Comparison of ENCODE assay signal across 22 cellular contexts in genomic region chr1:56125316-56125715, GRCh38.
"Had no signal": no experiment of that assay in that cellular context is flagged by ENCODE, and none has a peak within 500 bp of the region (broad histone marks: within the 10 kb centered on the region; RNA-seq: fewer than 3 reads in every experiment).

No MANE protein-coding gene starts in this region.

- ATAC-seq: activated CD4-positive, CD25-positive, alpha-beta regulatory T cell treated with anti-CD3 and anti-CD28 coated beads, Interleukin-2, amount 50 U/mL, for 24 hours; activated naive CD8-positive, alpha-beta T cell treated with anti-CD3 and anti-CD28 coated beads, Interleukin-2, amount 50 U/mL, for 24 hours; activated T-cell treated with anti-CD3 and anti-CD28 coated beads, Interleukin-2, amount 50 U/mL, for 72 hours; esophagus mucosa; gastrocnemius medialis; left cardiac atrium had no signal

- H3K4me3 ChIP-seq: gastrocnemius medialis, tibial artery had no signal

- H3K4me1 ChIP-seq: gastrocnemius medialis had no signal

- H3K27ac ChIP-seq: gastrocnemius medialis, tibial artery had no signal

- H3K9me3 ChIP-seq: gastrocnemius medialis had no signal

- H3K36me3 ChIP-seq: gastrocnemius medialis, tibial artery had no signal

- DNase-seq: activated CD4-positive, alpha-beta memory T cell treated with anti-CD3 and anti-CD28 coated beads, Interleukin-2, amount 10 ng/mL, durations not matched to agents 7 days and 5 days; activated CD4-positive, alpha-beta T cell treated with anti-CD3 and anti-CD28 coated beads, Interleukin-2, amount 10 ng/mL, durations not matched to agents 24 days and 14 days; activated effector memory CD4-positive, alpha-beta T cell treated with anti-CD3 and anti-CD28 coated beads, Interleukin-2, amount 50 U/mL, for 16 hours; activated naive CD4-positive, alpha-beta T cell treated with anti-CD3 and anti-CD28 coated beads, Interleukin-2, amount 50 U/mL, for 16 hours; activated naive CD8-positive, alpha-beta T cell treated with anti-CD3 and anti-CD28 coated beads, Interleukin-2, amount 50 U/mL, for 24 hours; activated T-cell treated with anti-CD3 and anti-CD28 coated beads, Interleukin-2, amount 50 U/mL, for 72 hours; caudate nucleus; dermis blood vessel endothelial cell; effector CD8-positive, alpha-beta T cell; gastrocnemius medialis; head of caudate nucleus; left cardiac atrium; mesenchymal stem cell; naive B cell; retina; stimulated activated CD4-positive, alpha-beta T cell treated with anti-CD3 and anti-CD28 coated beads, Interleukin-4, amount 100 ng/mL, for 4 hours; substantia nigra; SW 1271; tibial artery had no signal

- FAIRE-seq: islet of Langerhans had no signal

- H3K27me3 ChIP-seq: gastrocnemius medialis, tibial artery had no signal
